Comparison of ENCODE assay signal across 8 cellular contexts in the genomic region with DNA sequence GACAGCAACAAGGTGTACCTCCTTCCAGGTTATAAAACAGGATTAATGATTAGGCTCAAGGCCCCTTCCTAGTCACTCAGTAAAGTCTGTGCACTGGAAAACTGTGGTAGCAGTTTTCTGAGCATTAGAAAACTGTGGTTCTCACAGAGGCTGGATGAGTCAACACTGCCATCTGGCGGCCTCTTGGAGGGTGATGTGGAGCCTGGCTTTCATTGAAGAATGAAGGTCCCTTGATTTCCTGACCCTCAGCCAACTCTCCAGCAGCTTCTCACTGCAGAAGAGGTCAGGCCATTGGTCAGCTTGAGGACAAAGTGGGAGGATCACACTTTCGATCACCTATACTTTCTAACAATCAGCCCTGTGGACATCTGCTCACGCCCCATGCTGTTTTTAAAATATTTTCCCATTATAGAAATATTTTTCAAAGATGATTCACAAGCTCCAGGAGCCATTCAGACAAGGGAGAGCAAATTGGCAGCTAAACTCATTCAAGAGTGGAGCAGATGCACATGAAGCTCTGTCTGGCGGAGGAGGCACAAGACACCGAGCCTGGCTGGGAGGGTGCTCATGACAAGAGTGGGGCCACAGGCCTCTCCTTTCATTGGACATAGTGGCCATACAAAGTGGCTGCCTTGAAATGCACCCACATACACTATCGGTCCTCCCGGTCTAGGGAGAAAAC. TPM values are rescaled to one million over a fixed set of nuclear protein-coding genes. Genes with fewer than 3 reads are reported as not detected.
DNase-seq lines count a peak whose midpoint lies in the region; ATAC-seq and TF ChIP-seq lines count a peak whose summit lies in the region.

No MANE protein-coding gene starts in this region.

- peaks cover 9% of the 10 kb centered on the region; the same call in 1 of the 2 replicates for H4K20me1 ChIP-seq in OCI-LY7 (ENCODE audit: insufficient read depth, low read length)

- no TSS peak for BruUV-seq in OCI-LY7 (replicated peaks; lab: Mats Ljungman, UMichigan)

- H3K4me3 ChIP-seq in OCI-LY7 (ENCODE audit: low read depth, low read length, poor library complexity, severe bottlenecking) (no peak overlapping the region), esophagus squamous epithelium (no peak overlapping the region)

- POLR2A ChIA-PET in OCI-LY7 (lab: Charles Lee), result no interaction called here

- 49 to 55% methylated on average over 7 of the region's 7 CpGs for whole genome bisulfite sequencing in esophagus squamous epithelium, 2 donors

- peak overlapping the region; percentile 55 to 78 (median 68) for H3K27ac Mint-ChIP-seq in nephron

- no peak overlapping the region for H3K4me3 Mint-ChIP-seq in nephron

- TF ChIP-seq POLR2A in esophagus squamous epithelium (IDR thresholded peaks at IDR 0.05), result no peak

- no peak overlapping the region for H2AFZ ChIP-seq in OCI-LY7 (ENCODE audit: low read length)

- H3K9me3 Mint-ChIP-seq in nephron, result no peaks in the 10 kb centered on the region

- H3K9me3 ChIP-seq in OCI-LY7 (ENCODE audit: low read length) (no peaks in the 10 kb centered on the region), esophagus squamous epithelium (no peaks in the 10 kb centered on the region)

- no peaks in the 10 kb centered on the region for H3K79me2 ChIP-seq in OCI-LY7 (ENCODE audit: insufficient read depth, low read depth, low read length)

- no peaks in the 10 kb centered on the region for H3K4me1 ChIP-seq in OCI-LY7 (ENCODE audit: insufficient read depth, low read length, poor library complexity, severe bottlenecking)
- no peaks in the 10 kb centered on the region for H3K4me1 ChIP-seq in esophagus squamous epithelium

- H3K27me3 Mint-ChIP-seq in nephron (ENCODE audit: low read depth), result no peaks in the 10 kb centered on the region

- TF ChIP-seq CTCF in OCI-LY7 (conservative IDR thresholded peaks at IDR 0.05; ENCODE audit: low read length) (peak; percentile 94), esophagus squamous epithelium (IDR thresholded peaks at IDR 0.05) (peak; percentile 74 to 86 (median 81)), nephron (IDR thresholded peaks at IDR 0.05; ENCODE audit: unreplicated experiment in 3 of 3) (peak; percentile 85 to 92 (median 87))

- H3K4me1 Mint-ChIP-seq in nephron, result peaks cover 6% of the 10 kb centered on the region

- no peak overlapping the region for H3K4me2 ChIP-seq in OCI-LY7 (ENCODE audit: low read length)

- no peaks in the 10 kb centered on the region for H3K27me3 ChIP-seq in esophagus squamous epithelium

- ATAC-seq in GM19452 (IDR thresholded peaks at IDR 0.05; ENCODE audit: unreplicated experiment), result peak; percentile 75

- H3K36me3 ChIP-seq in OCI-LY7 (ENCODE audit: insufficient read depth, low read length) (peaks cover 32% of the 10 kb centered on the region), esophagus squamous epithelium (peaks cover 0 to 35% (median 9%) of the 10 kb centered on the region in 3 donors)

- no peak overlapping the region for H3K27ac ChIP-seq in OCI-LY7 (ENCODE audit: low read depth, low read length, poor library complexity, severe bottlenecking)
- no peak overlapping the region for H3K27ac ChIP-seq in esophagus squamous epithelium

- H3K36me3 Mint-ChIP-seq in nephron (ENCODE audit: low read depth), result peaks cover 9% of the 10 kb centered on the region

- H3K9me2 ChIP-seq in OCI-LY7 (ENCODE audit: insufficient read depth, low read length), result no peaks in the 10 kb centered on the region

- CTCF ChIA-PET in OCI-LY7 (lab: Charles Lee; ENCODE audit: unreplicated experiment), result interaction anchor here (0.6 to 2.4 kb wide), 3 partner anchors 11 to 740 kb away, joined by 3 to 9 read pairs (median 3); no protein-coding TSS in a partner anchor

- intact Hi-C loops in OCI-LY7 (cut with micrococcal nuclease; ENCODE audit: unreplicated experiment) (loop anchor here (1.0 to 5.0 kb wide), 3 partner anchors 740 to 1633 kb away; no protein-coding TSS in a partner anchor), esophagus squamous epithelium (cut with DNase I) (loop anchor here (10.0 kb wide), 1 partner anchor 695 kb away; no protein-coding TSS in a partner anchor)

- DNase-seq in CMK (ENCODE audit: low read depth) (peak; percentile 25), HS-5 (ENCODE audit: low read depth) (peak; percentile 35), OCI-LY7 (ENCODE audit: low spot score) (peak; percentile 69), activated T-cell treated with anti-CD3 and anti-CD28 coated beads for 4 hours (peak; percentile 48), esophagus squamous epithelium (lab: John Stamatoyannopoulos, UW) (no peak), superior temporal gyrus (ENCODE audit: extremely low spot score) (peak; percentile 95)

RNA-seq across cellular contexts. Expression of gene PSMB1, which starts 23.1 kb away (rescaled TPM):
- 190 and 219 TPM in 2 replicates for total RNA-seq in OCI-LY7 (2014; rRNA removed; shearing (Covaris generic))
- total RNA-seq in OCI-LY7 (2022) (166 and 193 TPM in 2 replicates), esophagus squamous epithelium (100 to 1,000 TPM; 152 to 258 (median 213) TPM)

RNA-seq across cellular contexts. Expression of gene TBP, which starts 24.2 kb away (rescaled TPM):
- 22.4 and 29.2 TPM in 2 replicates for total RNA-seq in OCI-LY7 (2014; rRNA removed; shearing (Covaris generic))
- total RNA-seq in OCI-LY7 (2022) (23.3 and 30.9 TPM in 2 replicates), esophagus squamous epithelium (10 to 100 TPM; 10.6 to 20.0 (median 15.0) TPM)

RNA-seq across cellular contexts. Expression of gene PDCD2, which starts 54.5 kb away (rescaled TPM):
- total RNA-seq in OCI-LY7 (2014; rRNA removed; shearing (Covaris generic)), result 92.8 and 98.5 TPM in 2 replicates
- total RNA-seq in OCI-LY7 (2022) (109 and 115 TPM in 2 replicates), esophagus squamous epithelium (10 to 100 TPM; 41.0 to 71.3 (median 60.7) TPM)
